In genomic region chr5:157484768-157485167, GRCh38 we compare ENCODE assay signal across 13 cellular contexts. TPM values are rescaled to one million over a fixed set of nuclear protein-coding genes. Genes with fewer than 3 reads are reported as not detected.
DNase-seq lines count a peak whose midpoint lies in the region; ATAC-seq and TF ChIP-seq lines count a peak whose summit lies in the region.
"Had no signal": no experiment of that assay in that cellular context is flagged by ENCODE, and none has a peak within 500 bp of the region (broad histone marks: within the 10 kb centered on the region; RNA-seq: fewer than 3 reads in every experiment).

No MANE protein-coding gene starts in this region.

- H3K36me3 ChIP-seq in right atrium auricular region (peaks cover 84% of the 10 kb centered on the region), suprapubic skin (no peaks in the 10 kb centered on the region)

- no peak for ATAC-seq in naive thymus-derived CD8-positive, alpha-beta T cell
- no peak for ATAC-seq in GM18870 (IDR thresholded peaks at IDR 0.05; ENCODE audit: unreplicated experiment)

- TF ChIP-seq CTCF in right atrium auricular region (IDR thresholded peaks at IDR 0.05) (no peak), suprapubic skin (IDR thresholded peaks at IDR 0.05) (no peak)

- peaks cover 84% of the 10 kb centered on the region for H3K36me3 Mint-ChIP-seq in T-helper 1 cell treated with Interleukin-12 subunit alpha and Interleukin-12 subunit beta and Interleukin-4 antibody, amounts not matched to agents 30 μg/mL and 1 μg/mL, for 36 hours (ENCODE audit: low read depth)
- peaks cover 0 to 1% (median 0%) of the 10 kb centered on the region in 3 donors for H3K36me3 Mint-ChIP-seq in naive thymus-derived CD8-positive, alpha-beta T cell

- DNase-seq in T-helper 1 cell = no peak
- DNase-seq in SKM-1 treated with dmso at 0.1 percent for 144 hours (lab: John Stamatoyannopoulos, UW; ENCODE audit: unreplicated experiment) = peak; percentile 49
- peak; percentile 78 for DNase-seq in right atrium auricular region (ENCODE audit: low spot score)
- DNase-seq in suprapubic skin (ENCODE audit: low spot score in 2 of 2) = peak; percentile 83 to 87
- DNase-seq in stimulated activated CD4-positive, alpha-beta T cell treated with anti-CD3 and anti-CD28 coated beads, Interleukin-4, amount 100 ng/mL, for 24 hours = no peak
- no peak for DNase-seq in naive thymus-derived CD8-positive, alpha-beta T cell
- DNase-seq: kidney, NCI-H69, occipital lobe had no signal

- peak overlapping the region; percentile 23 for H3K27ac Mint-ChIP-seq in T-helper 1 cell treated with Interleukin-12 subunit alpha and Interleukin-12 subunit beta and Interleukin-4 antibody, amounts not matched to agents 30 μg/mL and 1 μg/mL, for 36 hours
- H3K27ac Mint-ChIP-seq in naive thymus-derived CD8-positive, alpha-beta T cell = peak overlapping the region in 1 of 10 donors; percentile 24

- no peaks in the 10 kb centered on the region for H3K27me3 Mint-ChIP-seq in T-helper 1 cell treated with Interleukin-12 subunit alpha and Interleukin-12 subunit beta and Interleukin-4 antibody, amounts not matched to agents 30 μg/mL and 1 μg/mL, for 36 hours (ENCODE audit: low read depth)
- peaks cover 0 to 9% (median 1%) of the 10 kb centered on the region in 5 donors for H3K27me3 Mint-ChIP-seq in naive thymus-derived CD8-positive, alpha-beta T cell

- 54% methylated on average over 5 of the region's 5 CpGs for WGBS in suprapubic skin

- no peak overlapping the region for H3K4me3 ChIP-seq in right atrium auricular region
- H3K4me3 ChIP-seq in suprapubic skin = no peak overlapping the region

- H3K4me3 Mint-ChIP-seq in T-helper 1 cell treated with Interleukin-12 subunit alpha and Interleukin-12 subunit beta and Interleukin-4 antibody, amounts not matched to agents 30 μg/mL and 1 μg/mL, for 36 hours = no peak overlapping the region
- H3K4me3 Mint-ChIP-seq in naive thymus-derived CD8-positive, alpha-beta T cell = no peak overlapping the region

- H3K27me3 ChIP-seq in right atrium auricular region (no peaks in the 10 kb centered on the region), suprapubic skin (no peaks in the 10 kb centered on the region)

- H3K4me1 Mint-ChIP-seq in T-helper 1 cell treated with Interleukin-12 subunit alpha and Interleukin-12 subunit beta and Interleukin-4 antibody, amounts not matched to agents 30 μg/mL and 1 μg/mL, for 36 hours (ENCODE audit: low read depth) = peaks cover 59% of the 10 kb centered on the region
- peaks cover 7 to 55% (median 9%) of the 10 kb centered on the region in 4 donors for H3K4me1 Mint-ChIP-seq in naive thymus-derived CD8-positive, alpha-beta T cell

- TF ChIP-seq EP300 in suprapubic skin (IDR thresholded peaks at IDR 0.05) = no peak

- H3K9me3 Mint-ChIP-seq in T-helper 1 cell treated with Interleukin-12 subunit alpha and Interleukin-12 subunit beta and Interleukin-4 antibody, amounts not matched to agents 30 μg/mL and 1 μg/mL, for 36 hours = no peaks in the 10 kb centered on the region
- H3K9me3 Mint-ChIP-seq in naive thymus-derived CD8-positive, alpha-beta T cell = peaks cover 0 to 4% (median 0%) of the 10 kb centered on the region in 9 donors

- no peak for TF ChIP-seq POLR2A in suprapubic skin (IDR thresholded peaks at IDR 0.05)

- no peak overlapping the region for H3K27ac ChIP-seq in right atrium auricular region
- no peak overlapping the region for H3K27ac ChIP-seq in suprapubic skin

- peaks cover 0 to 33% of the 10 kb centered on the region in 2 donors for H3K4me1 ChIP-seq in right atrium auricular region
- peaks cover 9% of the 10 kb centered on the region for H3K4me1 ChIP-seq in suprapubic skin

- POLR2A ChIA-PET in naive thymus-derived CD8-positive, alpha-beta T cell (lab: Charles Lee) = no interaction called here

- H3K9me3 ChIP-seq in right atrium auricular region = no peaks in the 10 kb centered on the region
- H3K9me3 ChIP-seq in suprapubic skin = no peaks in the 10 kb centered on the region

RNA-seq across cellular contexts. Expression of gene NIPAL4, which starts 24.8 kb away (rescaled TPM):
- total RNA-seq in right atrium auricular region (1 to 10 TPM in 1 of 2 donors, not detected in 1; 1.6 TPM), suprapubic skin (100 to 1,000 TPM in 2 of 4 donors, 10 to 100 TPM in 2; 45.8 to 111 (median 86.6) TPM)
- total RNA-seq in naive thymus-derived CD8-positive, alpha-beta T cell = under 1 TPM; 0.11 to 0.26 TPM
- polyA plus RNA-seq in naive thymus-derived CD8-positive, alpha-beta T cell = not detected
- total RNA-seq: A673, endothelial cell of umbilical vein, kidney, occipital lobe had no signal
- polyA plus RNA-seq: endothelial cell of umbilical vein had no signal

Comparison
In these comparisons a context has a peak if more than half of its experiments do, and no peak if none do; other contexts are left out.
1. DNase-seq: peak in SKM-1 treated with dmso at 0.1 percent for 144 hours (single experiment), right atrium auricular region (single experiment) and suprapubic skin (2 of 2); none in T-helper 1 cell (0 of 5), stimulated activated CD4-positive, alpha-beta T cell treated with anti-CD3 and anti-CD28 coated beads, Interleukin-4, amount 100 ng/mL, for 24 hours (single experiment) and naive thymus-derived CD8-positive, alpha-beta T cell (0 of 10).
2. RNA of gene NIPAL4, which starts 24.8 kb away (total RNA-seq): 45.8 to 111 TPM in suprapubic skin; 1.6 TPM in right atrium auricular region and 0.11 to 0.26 TPM in naive thymus-derived CD8-positive, alpha-beta T cell; every median in the first group is over 10 times any median in the second.